Comparison of ENCODE assay signal across 9 cellular contexts in genomic region chr3:77038468-77038927, GRCh38. TPM values are rescaled to one million over a fixed set of nuclear protein-coding genes. Genes with fewer than 3 reads are reported as not detected.
DNase-seq lines count a peak whose midpoint lies in the region; ATAC-seq and TF ChIP-seq lines count a peak whose summit lies in the region.
"Had no signal": no experiment of that assay in that cellular context is flagged by ENCODE, and none has a peak within 500 bp of the region (broad histone marks: within the 10 kb centered on the region; RNA-seq: fewer than 3 reads in every experiment).

No MANE protein-coding gene starts in this region.

- TF ChIP-seq CTCF in GM10248 (IDR thresholded peaks at IDR 0.05; ENCODE audit: control extremely low read depth, extremely low read depth, low read depth, missing control alignments) = peak; percentile 14

- POLR2A ChIA-PET in GM10248 (lab: Yijun Ruan, JAX) = no interaction called here

- H3K27ac ChIP-seq in HUES6 (ENCODE audit: low read depth, low read length) (no peak overlapping the region), iPS-18a (ENCODE audit: low read length) (no peak overlapping the region)

- peak overlapping the region; percentile 90 for H3K4me2 ChIP-seq in skeletal muscle satellite cell (ENCODE audit: low read length)

- H3K4me1 ChIP-seq in HUES6 (ENCODE audit: control insufficient read depth, insufficient read depth, low read length) (peaks cover 6% of the 10 kb centered on the region; the same call in 1 of the 2 replicates), iPS-18a (ENCODE audit: control insufficient read depth, low read depth, low read length) (peaks cover 14% of the 10 kb centered on the region), skeletal muscle satellite cell (ENCODE audit: control insufficient read depth, insufficient read depth, low read length) (peaks cover 8% of the 10 kb centered on the region)

- peak overlapping the region; percentile 73 for H3K4me3 ChIP-seq in HUES6 (ENCODE audit: low read depth, low read length)
- H3K4me3 ChIP-seq in iPS-18a (ENCODE audit: low read length) = peak overlapping the region; percentile 81
- H3K4me3 ChIP-seq in skeletal muscle satellite cell (ENCODE audit: low read length) = peak overlapping the region; percentile 65

- ATAC-seq in HG02884 (IDR thresholded peaks at IDR 0.05; ENCODE audit: unreplicated experiment) (no peak), HG02763 (IDR thresholded peaks at IDR 0.05; ENCODE audit: unreplicated experiment) (no peak)

- CTCF ChIA-PET in GM10248 (lab: Yijun Ruan, JAX) = interaction anchor here (0.7 to 1.1 kb wide), 3 partner anchors 26 to 282 kb away, joined by 3 read pairs; no protein-coding TSS in a partner anchor

- peaks cover 35% of the 10 kb centered on the region for H3K27me3 ChIP-seq in HUES6 (ENCODE audit: control insufficient read depth, insufficient read depth, low read length)
- H3K27me3 ChIP-seq in iPS-18a (ENCODE audit: control insufficient read depth, insufficient read depth, low read length) = peaks cover 24% of the 10 kb centered on the region
- H3K27me3 ChIP-seq in skeletal muscle satellite cell (ENCODE audit: control insufficient read depth, insufficient read depth, low read length) = peaks cover 46% of the 10 kb centered on the region

- H3K9me3 ChIP-seq in HUES6 (ENCODE audit: control insufficient read depth, insufficient read depth, low read depth, low read length) (no peaks in the 10 kb centered on the region), iPS-18a (ENCODE audit: control insufficient read depth, low read depth, low read length) (no peaks in the 10 kb centered on the region), skeletal muscle satellite cell (replicated peaks; ENCODE audit: low read length) (no peaks in the 10 kb centered on the region)

- H3K9ac ChIP-seq in HUES6 (ENCODE audit: low read length) (peak overlapping the region; percentile 79), iPS-18a (ENCODE audit: low read length) (peak overlapping the region; percentile 57), skeletal muscle satellite cell (ENCODE audit: low read depth, low read length) (no peak overlapping the region)

- DNase-seq in GM10248 (ENCODE audit: extremely low spot score) (peak; percentile 34), NCI-H82 treated with DMSO at 0.1 percent for 48 hours (lab: John Stamatoyannopoulos, UW; ENCODE audit: unreplicated experiment) (peak; percentile 91), T47D (ENCODE audit: low read depth in 1 of 2, low spot score in 1 of 2) (peak; percentile 47 to 89)

- no peaks in the 10 kb centered on the region for H3K36me3 ChIP-seq in HUES6 (ENCODE audit: control insufficient read depth, insufficient read depth, low read length)
- H3K36me3 ChIP-seq in iPS-18a (ENCODE audit: control insufficient read depth, low read depth, low read length) = no peaks in the 10 kb centered on the region
- no peaks in the 10 kb centered on the region for H3K36me3 ChIP-seq in skeletal muscle satellite cell (ENCODE audit: insufficient read depth, low read length)

- in situ Hi-C loops in T47D (cut with HindIII; ENCODE audit: low pct_unique_long_range_greater_than_20kb, low sequenced_read_pairs) = no loop called here

RNA-seq across cellular contexts. Expression of gene ROBO2, which starts 1.4 kb away (rescaled TPM):
- 0.25 and 0.66 TPM in 2 replicates for total RNA-seq in skeletal muscle satellite cell (2012; rRNA removed)
- total RNA-seq: activated naive CD4-positive, alpha-beta T cell treated with anti-CD3 and anti-CD28 coated beads, Interleukin-2, amount 50 U/mL, for 72 hours had no signal

Comparison
In these comparisons a context has a peak if more than half of its experiments do, and no peak if none do; other contexts are left out.
1. DNase-seq: peak in every context shown above with its lines; median percentile 91 in NCI-H82 treated with DMSO at 0.1 percent for 48 hours; 68 in T47D; 34 in GM10248.